In genomic region chr15:74827632-74828031, GRCh38 we compare ENCODE assay signal across 26 cellular contexts. TPM values are rescaled to one million over a fixed set of nuclear protein-coding genes. Genes with fewer than 3 reads are reported as not detected.
"Had no signal": no experiment of that assay in that cellular context is flagged by ENCODE, and none has a peak within 500 bp of the region (broad histone marks: within the 10 kb centered on the region; RNA-seq: fewer than 3 reads in every experiment).

No MANE protein-coding gene starts in this region.

- H3K27ac ChIP-seq: Peyer's patch, RWPE1, SJSA1 had no signal

- H3K9me3 ChIP-seq: MG63, Peyer's patch, SJSA1 had no signal

- H3K36me3 ChIP-seq: MG63, Peyer's patch, SJSA1 had no signal

- ATAC-seq: activated CD4-positive, alpha-beta T cell treated with anti-CD3 and anti-CD28 coated beads for 36 hours; activated T-cell treated with anti-CD3 and anti-CD28 coated beads, Interleukin-2, amount 50 U/mL, for 72 hours; SK-N-SH treated with all-trans-retinoic acid at 6 μM for 48 hours had no signal

- H3K4me1 ChIP-seq: SJSA1 had no signal

- DNase-seq: activated CD4-positive, alpha-beta memory T cell treated with anti-CD3 and anti-CD28 coated beads, Interleukin-2, amount 10 ng/mL, durations not matched to agents 7 days and 5 days; activated CD4-positive, alpha-beta T cell treated with anti-CD3 and anti-CD28 coated beads for 36 hours; activated CD4-positive, alpha-beta T cell treated with anti-CD3 and anti-CD28 coated beads, Interleukin-2, amount 50 U/mL, for 1 hour; activated CD4-positive, CD25-positive, alpha-beta regulatory T cell; activated gamma-delta T cell treated with Interleukin-2 at 50 U/mL for 16 hours; activated naive CD4-positive, alpha-beta T cell treated with anti-CD3 and anti-CD28 coated beads, Interleukin-2, amount 10 ng/mL, durations not matched to agents 7 days and 5 days; activated naive CD8-positive, alpha-beta T cell treated with anti-CD3 and anti-CD28 coated beads for 36 hours; activated T-cell treated with anti-CD3 and anti-CD28 coated beads, Interleukin-2, amount 50 U/mL, for 72 hours; cerebellar nuclear complex; MG63; MV-4-11; NCI-H1105; NCI-H1436 treated with DMSO at 0.1 percent for 48 hours; NCI-H187; NCI-H2081; NCI-H2171; NCI-H2227 treated with DMSO at 0.1 percent for 48 hours; NCI-H446 treated with DMSO at 0.1 percent for 48 hours; NCI-H748 treated with DMSO at 0.1 percent for 48 hours; Peyer's patch; SHP77; SW 1271 had no signal

- H3K4me3 ChIP-seq: MG63, Peyer's patch, SJSA1 had no signal

RNA-seq across cellular contexts. Expression of gene CPLX3, which starts 1.2 kb away (rescaled TPM):
- polyA plus RNA-seq: adipose tissue had no signal
